In genomic region chr2:46278952-46279351, GRCh38 we compare ENCODE assay signal across 17 cellular contexts. TPM values are rescaled to one million over a fixed set of nuclear protein-coding genes. Genes with fewer than 3 reads are reported as not detected.
A peak's percentile ranks its signal among the peaks of the same experiment; 100 is the strongest.
DNase-seq lines count a peak whose midpoint lies in the region; FAIRE-seq lines count a peak whose summit lies in the region.
"Had no signal": no experiment of that assay in that cellular context is flagged by ENCODE, and none has a peak within 500 bp of the region (broad histone marks: within the 10 kb centered on the region; RNA-seq: fewer than 3 reads in every experiment).

No MANE protein-coding gene starts in this region.

- no peak overlapping the region for H4K8ac ChIP-seq in mesendoderm (ENCODE audit: low read depth, low read length)

- no peaks in the 10 kb centered on the region for H3K79me1 ChIP-seq in mesendoderm (ENCODE audit: low read length)

- no peak overlapping the region for H3K4me3 ChIP-seq in mesendoderm (ENCODE audit: low read length)
- H3K4me3 ChIP-seq: A549, GM23338 had no signal

- no peak overlapping the region for H3K27ac ChIP-seq in mesendoderm (ENCODE audit: low read depth, low read length)
- H3K27ac ChIP-seq: 22Rv1, A549 had no signal

- no peak overlapping the region for H3K9ac ChIP-seq in mesendoderm (ENCODE audit: low read length)

- H2AK5ac ChIP-seq in mesendoderm (ENCODE audit: low read length), result no peak overlapping the region

- H3K4me2 ChIP-seq in mesendoderm (ENCODE audit: low read length), result no peak overlapping the region
- H3K4me2 ChIP-seq: A549, GM23338 had no signal

- H2BK120ac ChIP-seq in mesendoderm (ENCODE audit: low read depth, low read length), result no peak overlapping the region

- H3K18ac ChIP-seq in mesendoderm (ENCODE audit: low read length), result no peak overlapping the region

- peak; percentile 29 for DNase-seq in DMS 273 (lab: John Stamatoyannopoulos, UW; ENCODE audit: unreplicated experiment)
- DNase-seq in DMS 273 treated with DMSO at 0.1 percent for 48 hours (lab: John Stamatoyannopoulos, UW), result no peak
- DNase-seq in G401 (ENCODE audit: low spot score), result peak; percentile 28
- peak; percentile 42 for DNase-seq in dermis blood vessel endothelial cell
- no peak for DNase-seq in urothelium cell line (ENCODE audit: low spot score)
- no peak for DNase-seq in mesendoderm
- DNase-seq in nucleus accumbens (lab: John Stamatoyannopoulos, UW), result no peak
- DNase-seq: C1 segment of cervical spinal cord; Caco-2; CD4-positive, CD25-positive, alpha-beta regulatory T cell; GF-D8; HCEC 1CT had no signal

- H2BK5ac ChIP-seq in mesendoderm (ENCODE audit: low read length), result no peak overlapping the region

- no peak overlapping the region for H4K5ac ChIP-seq in mesendoderm (ENCODE audit: low read length)

- WGBS in mesendoderm (ENCODE audit: extremely low coverage, insufficient coverage, low lambda C conversion rate), result no CpG with 5 or more reads among the region's 3 CpGs

- no peaks in the 10 kb centered on the region for H3K36me3 ChIP-seq in mesendoderm (ENCODE audit: control insufficient read depth, insufficient read depth, low read length)

- H3K27me3 ChIP-seq in mesendoderm (ENCODE audit: insufficient read depth, low read length, poor library complexity), result no peaks in the 10 kb centered on the region

- H3K79me2 ChIP-seq in mesendoderm (ENCODE audit: control insufficient read depth, insufficient read depth, low read length), result no peaks in the 10 kb centered on the region

- H3K4me1 ChIP-seq in mesendoderm (ENCODE audit: control insufficient read depth, low read depth, low read length), result peaks cover 2% of the 10 kb centered on the region

- FAIRE-seq in urothelium cell line (lab: Jason Lieb, UNC), result peak; percentile 58
- FAIRE-seq: A549, D721Med, H54 had no signal

- H3K56ac ChIP-seq in mesendoderm (ENCODE audit: low read length), result no peak overlapping the region

- in situ Hi-C loops in G401 (cut with HindIII; ENCODE audit: low sequenced_read_pairs), result no loop called here

- no peak overlapping the region for H3K4ac ChIP-seq in mesendoderm (ENCODE audit: low read depth, low read length)

- no peak overlapping the region for H2BK15ac ChIP-seq in mesendoderm (replicated peaks; ENCODE audit: low read depth)

- no peak overlapping the region for H3K23ac ChIP-seq in mesendoderm (ENCODE audit: low read length)

RNA-seq across cellular contexts. Expression of gene EPAS1, which starts 18.3 kb away (rescaled TPM):
- 0.03 TPM in 1 of 2 replicates, not detected in the other for total RNA-seq in G401 (2014; rRNA removed; shearing (Covaris generic))
- total RNA-seq in dermis blood vessel endothelial cell, result 283 and 362 TPM in 2 replicates
- polyA plus RNA-seq in mesendoderm (2013, experiment 1 of 2), result 0.81 TPM
- 1.1 TPM for polyA plus RNA-seq in mesendoderm (2013, experiment 2 of 2)

Comparison
In these comparisons a context has a peak if more than half of its experiments do, and no peak if none do; other contexts are left out.
1. DNase-seq: peak in DMS 273 (single experiment), G401 (single experiment) and dermis blood vessel endothelial cell (single experiment); none in DMS 273 treated with DMSO at 0.1 percent for 48 hours (single experiment), urothelium cell line (single experiment), mesendoderm (single experiment) and nucleus accumbens (0 of 56).
2. RNA of gene EPAS1, which starts 18.3 kb away (total RNA-seq): 283 to 362 TPM in dermis blood vessel endothelial cell; 0.03 TPM in G401; every median in the first group is over 100 times any median in the second.